22 cellular contexts compared by ENCODE assay signal in genomic region chr19:16127776-16128371, GRCh38. TPM values are rescaled to one million over a fixed set of nuclear protein-coding genes. Genes with fewer than 3 reads are reported as not detected.
"Had no signal": no experiment of that assay in that cellular context is flagged by ENCODE, and none has a peak within 500 bp of the region (broad histone marks: within the 10 kb centered on the region; RNA-seq: fewer than 3 reads in every experiment).

No MANE protein-coding gene starts in this region.

- H2AFZ ChIP-seq: hepatocyte had no signal

- H3K79me2 ChIP-seq: hepatocyte had no signal

- H3K4me1 ChIP-seq: sigmoid colon had no signal

- H3K9me3 ChIP-seq: sigmoid colon, stomach, thoracic aorta, transverse colon had no signal

- DNase-seq: foreskin melanocyte; left colon; left ventricle myocardium superior; mesendoderm; naive B cell; posterior cingulate gyrus; sigmoid colon; stimulated activated CD4-positive, alpha-beta T cell treated with anti-CD3 and anti-CD28 coated beads, Interleukin-2, amount 100 ng/mL, for 24 hours; stimulated activated CD4-positive, alpha-beta T cell treated with anti-CD3 and anti-CD28 coated beads, Interleukin-4, amount 100 ng/mL, for 4 hours; stimulated activated naive CD4-positive, alpha-beta T cell; stomach; substantia nigra; transverse colon had no signal

- ATAC-seq: left colon, left ventricle myocardium superior had no signal

- H3K27ac ChIP-seq: hepatocyte, sigmoid colon, stomach, thoracic aorta, transverse colon had no signal

- H3K27me3 ChIP-seq: hepatocyte, sigmoid colon, stomach, transverse colon had no signal

- H3K4me3 ChIP-seq: hepatocyte, lung, sigmoid colon, skin epidermis, stomach, thoracic aorta, transverse colon had no signal

- H3K4me2 ChIP-seq: hepatocyte had no signal

RNA-seq across cellular contexts. Expression of gene HSH2D, which starts 15.6 kb away (rescaled TPM):
- total RNA-seq: osteocyte, pulmonary artery endothelial cell had no signal

RNA-seq across cellular contexts. Expression of gene CIB3, which starts 45.5 kb away (rescaled TPM):
- total RNA-seq: epithelial cell of proximal tubule, hepatocyte, kidney epithelial cell, left colon, left ventricle myocardium superior, lung, osteocyte, pulmonary artery endothelial cell, sigmoid colon, stomach, thoracic aorta, transverse colon, urinary bladder had no signal
- polyA plus RNA-seq: hepatocyte, stomach, urinary bladder had no signal
